In genomic region chr5:106523842-106524241, GRCh38 we compare ENCODE assay signal across 21 cellular contexts.
DNase-seq lines count a peak whose midpoint lies in the region; FAIRE-seq and TF ChIP-seq lines count a peak whose summit lies in the region.
"Had no signal": no experiment of that assay in that cellular context is flagged by ENCODE, and none has a peak within 500 bp of the region (broad histone marks: within the 10 kb centered on the region; RNA-seq: fewer than 3 reads in every experiment).

No MANE protein-coding gene starts in this region.

- no peaks in the 10 kb centered on the region for H3K36me3 ChIP-seq in PC-9 (ENCODE audit: low read depth)
- H3K36me3 ChIP-seq: BE2C had no signal

- H3K27ac ChIP-seq in PC-9 = peak overlapping the region; percentile 84
- H3K27ac ChIP-seq: C4-2B, GM23248 had no signal

- no TSS peak for BruUV-seq in PC-9 (replicated peaks; lab: Mats Ljungman, UMichigan)

- H3K9me3 Mint-ChIP-seq in activated naive CD8-positive, alpha-beta T cell treated with anti-CD3 and anti-CD28 coated beads for 36 hours = peaks cover 1% of the 10 kb centered on the region
- H3K9me3 Mint-ChIP-seq: H9 had no signal

- no peaks in the 10 kb centered on the region for H4K20me1 ChIP-seq in PC-9 (ENCODE audit: insufficient read depth)

- H3K27ac Mint-ChIP-seq in activated naive CD8-positive, alpha-beta T cell treated with anti-CD3 and anti-CD28 coated beads for 36 hours = no peak overlapping the region
- H3K27ac Mint-ChIP-seq: CD4-positive, alpha-beta memory T cell; H9 had no signal

- peak; percentile 30 for FAIRE-seq in H54 (lab: Jason Lieb, UNC)
- FAIRE-seq: A204.1, D721Med, GM12892, GM19239, HepG2 had no signal

- H3K27me3 ChIP-seq in PC-9 (ENCODE audit: insufficient read depth, low read depth) = no peaks in the 10 kb centered on the region
- H3K27me3 ChIP-seq: BE2C had no signal

- no peaks in the 10 kb centered on the region for H3K9me2 ChIP-seq in PC-9 (ENCODE audit: insufficient read depth)

- CTCF ChIA-PET in PC-9 (lab: Charles Lee) = interaction anchor here (0.5 kb wide), 1 partner anchor 201 kb away, joined by 4 read pairs; no protein-coding TSS in a partner anchor

- no peaks in the 10 kb centered on the region for H3K36me3 Mint-ChIP-seq in activated naive CD8-positive, alpha-beta T cell treated with anti-CD3 and anti-CD28 coated beads for 36 hours
- H3K36me3 Mint-ChIP-seq: CD4-positive, alpha-beta memory T cell had no signal

- peak overlapping the region; percentile 1 for H2AFZ ChIP-seq in PC-9
- H2AFZ ChIP-seq: GM23248 had no signal

- no peaks in the 10 kb centered on the region for H3K4me1 Mint-ChIP-seq in activated naive CD8-positive, alpha-beta T cell treated with anti-CD3 and anti-CD28 coated beads for 36 hours
- H3K4me1 Mint-ChIP-seq: CD4-positive, alpha-beta memory T cell; H9 had no signal

- peaks cover 3% of the 10 kb centered on the region; the same call in 1 of the 2 replicates for H3K9me3 ChIP-seq in PC-9 (ENCODE audit: insufficient read depth, low read depth)
- H3K9me3 ChIP-seq: BE2C had no signal

- no peak for TF ChIP-seq POLR2A in H54 (IDR thresholded peaks at IDR 0.05; ENCODE audit: low read depth, low read length)

- intact Hi-C loops in PC-9 (cut with micrococcal nuclease; ENCODE audit: unreplicated experiment) = no loop called here

- H3K4me2 ChIP-seq in PC-9 = peak overlapping the region; percentile 29

- no peak overlapping the region for H3K4me3 Mint-ChIP-seq in activated naive CD8-positive, alpha-beta T cell treated with anti-CD3 and anti-CD28 coated beads for 36 hours
- H3K4me3 Mint-ChIP-seq: CD4-positive, alpha-beta memory T cell; H9 had no signal

- H3K4me3 ChIP-seq in PC-9 (no peak overlapping the region), epithelial cell of esophagus (ENCODE audit: low read length) (no peak overlapping the region)
- H3K4me3 ChIP-seq: GM23248 had no signal

- DNase-seq in H54 (ENCODE audit: insufficient read length, low spot score) = no peak
- peak in 1 of 2 experiments; percentile 43 for DNase-seq in PC-9
- DNase-seq in epithelial cell of esophagus (ENCODE audit: low read depth) = peak; percentile 72
- no peak for DNase-seq in MV-4-11 (lab: John Stamatoyannopoulos, UW)
- DNase-seq in activated naive CD8-positive, alpha-beta T cell treated with anti-CD3 and anti-CD28 coated beads for 36 hours = no peak
- no peak for DNase-seq in H4 (ENCODE audit: low spot score)
- DNase-seq in SK-N-DZ (ENCODE audit: low spot score) = no peak
- DNase-seq: BE2C; CD4-positive, alpha-beta memory T cell; DMS153; DMS79 treated with DMSO at 0.1 percent for 48 hours; EL; GDM1; GM23248; H9 had no signal

- H3F3A ChIP-seq in PC-9 (ENCODE audit: insufficient read depth, low read depth) = no peaks in the 10 kb centered on the region

- POLR2A ChIA-PET in PC-9 (lab: Charles Lee; ENCODE audit: unreplicated experiment) = no interaction called here

- H3K79me2 ChIP-seq in PC-9 (ENCODE audit: low read depth) = no peaks in the 10 kb centered on the region

- TF ChIP-seq CTCF in PC-9 (conservative IDR thresholded peaks at IDR 0.05) (no peak), epithelial cell of esophagus (IDR thresholded peaks at IDR 0.05; ENCODE audit: insufficient read depth, low read depth, low read length, missing control alignments) (no peak)

- peaks cover 16% of the 10 kb centered on the region for H3K4me1 ChIP-seq in PC-9 (replicated peaks; ENCODE audit: insufficient read depth)
- H3K4me1 ChIP-seq: BE2C had no signal

- no peaks in the 10 kb centered on the region for H3K27me3 Mint-ChIP-seq in activated naive CD8-positive, alpha-beta T cell treated with anti-CD3 and anti-CD28 coated beads for 36 hours
- H3K27me3 Mint-ChIP-seq: CD4-positive, alpha-beta memory T cell had no signal
